Comparison of ENCODE assay signal across 1 cellular context in genomic region chr17:19003966-19004600, GRCh38.
TF ChIP-seq lines count a peak whose summit lies in the region.

No MANE protein-coding gene starts in this region.

TF ChIP-seq in HEK293, 187 proteins besides CTCF, POLR2A, EP300 and RAD21 (continued from another document and continues in another):
- TF ChIP-seq ZNF449 (tag by site-specific recombination; IDR thresholded peaks at IDR 0.05) = no peak
- TF ChIP-seq EGR2 (tag by site-specific recombination; IDR thresholded peaks at IDR 0.05; ENCODE audit: low read depth) = 0 out of 2 replicates have a peak, but pooled peaks have one; percentile 19
- no peak for TF ChIP-seq ZNF544 (tag by site-specific recombination; IDR thresholded peaks at IDR 0.05)
- no peak for TF ChIP-seq ZNF112 (tag by site-specific recombination; IDR thresholded peaks at IDR 0.05)
- TF ChIP-seq ZNF660 (tag by site-specific recombination; IDR thresholded peaks at IDR 0.05) = no peak
- no peak for TF ChIP-seq ZNF707 (tag by site-specific recombination; IDR thresholded peaks at IDR 0.05)
- TF ChIP-seq ZNF16 (tag by site-specific recombination; IDR thresholded peaks at IDR 0.05; ENCODE audit: low read depth) = no peak
- no peak for TF ChIP-seq ZNF239 (tag by site-specific recombination; IDR thresholded peaks at IDR 0.05)
- TF ChIP-seq ZNF677 (tag by site-specific recombination; IDR thresholded peaks at IDR 0.05) = no peak
- no peak for TF ChIP-seq GLI2 (tag by site-specific recombination; IDR thresholded peaks at IDR 0.05; ENCODE audit: borderline replicate concordance, low read depth)
- no peak for TF ChIP-seq OSR2 (tag by site-specific recombination; IDR thresholded peaks at IDR 0.05)
- TF ChIP-seq ZNF121 (tag by site-specific recombination; IDR thresholded peaks at IDR 0.05) = no peak
- TF ChIP-seq REST (tag by site-specific recombination; IDR thresholded peaks at IDR 0.05) = no peak
- no peak for TF ChIP-seq ZNF843 (tag by site-specific recombination; IDR thresholded peaks at IDR 0.05)
- no peak for TF ChIP-seq ZBTB49 (tag by site-specific recombination; IDR thresholded peaks at IDR 0.05; ENCODE audit: low read depth)
- no peak for TF ChIP-seq ZBTB1 (tag by site-specific recombination; IDR thresholded peaks at IDR 0.05)
- peak; percentile 58 for TF ChIP-seq ZBTB26 (tag by site-specific recombination; optimal IDR thresholded peaks at IDR 0.05)
- 0 out of 2 replicates have a peak, but pooled peaks have one; percentile 19 for TF ChIP-seq SP2 (tag by site-specific recombination; IDR thresholded peaks at IDR 0.05)
- TF ChIP-seq ZNF140 (tag by site-specific recombination; IDR thresholded peaks at IDR 0.05) = no peak
- TF ChIP-seq ZNF488 (tag by site-specific recombination; IDR thresholded peaks at IDR 0.05) = no peak
- TF ChIP-seq ZNF596 (tag by site-specific recombination; IDR thresholded peaks at IDR 0.05) = no peak
- no peak for TF ChIP-seq SALL2 (tag by site-specific recombination; IDR thresholded peaks at IDR 0.05; ENCODE audit: borderline replicate concordance)
- TF ChIP-seq ZNF624 (tag by site-specific recombination; IDR thresholded peaks at IDR 0.05) = no peak
- TF ChIP-seq ZBTB17 (tag by site-specific recombination; IDR thresholded peaks at IDR 0.05) = 0 out of 2 replicates have a peak, but pooled peaks have one; percentile 20
- TF ChIP-seq ZNF202 (tag by site-specific recombination; IDR thresholded peaks at IDR 0.05; ENCODE audit: borderline replicate concordance) = no peak
- no peak for TF ChIP-seq ZNF629 (tag by site-specific recombination; IDR thresholded peaks at IDR 0.05)
- TF ChIP-seq ZFHX2 (tag by site-specific recombination; conservative IDR thresholded peaks at IDR 0.05) = peak; percentile 36
- TF ChIP-seq ZNF394 (tag by site-specific recombination; IDR thresholded peaks at IDR 0.05; ENCODE audit: borderline replicate concordance) = peak; percentile 67; the same call in 1 of the 2 replicates
- 0 out of 2 replicates have a peak, but pooled peaks have one; percentile 7 for TF ChIP-seq ZNF513 (tag by site-specific recombination; IDR thresholded peaks at IDR 0.05)
- no peak for TF ChIP-seq ZNF548 (tag by site-specific recombination; IDR thresholded peaks at IDR 0.05)
- no peak for TF ChIP-seq ZFP41 (tag by site-specific recombination; IDR thresholded peaks at IDR 0.05; ENCODE audit: borderline replicate concordance)
- TF ChIP-seq ZNF311 (tag by site-specific recombination; IDR thresholded peaks at IDR 0.05; ENCODE audit: borderline replicate concordance) = no peak
- no peak for TF ChIP-seq ZNF146 (tag by site-specific recombination; IDR thresholded peaks at IDR 0.05)
- no peak for TF ChIP-seq ZSCAN18 (tag by site-specific recombination; IDR thresholded peaks at IDR 0.05)
- TF ChIP-seq ZNF24 (tag by site-specific recombination; IDR thresholded peaks at IDR 0.05) = no peak
- TF ChIP-seq RBAK (tag by site-specific recombination; IDR thresholded peaks at IDR 0.05) = no peak
- TF ChIP-seq KLF17 (tag by site-specific recombination; IDR thresholded peaks at IDR 0.05) = 0 out of 2 replicates have a peak, but pooled peaks have one; percentile 47
- no peak for TF ChIP-seq ZNF221 (tag by site-specific recombination; IDR thresholded peaks at IDR 0.05; ENCODE audit: borderline replicate concordance)
- TF ChIP-seq ZNF423 (tag by site-specific recombination; IDR thresholded peaks at IDR 0.05) = no peak
- peak; percentile 16 for TF ChIP-seq PATZ1 (tag by site-specific recombination; IDR thresholded peaks at IDR 0.05)
- TF ChIP-seq KLF16 (tag by site-specific recombination; IDR thresholded peaks at IDR 0.05) = no peak
- no peak for TF ChIP-seq KLF7 (tag by site-specific recombination; IDR thresholded peaks at IDR 0.05; ENCODE audit: borderline replicate concordance)
- no peak for TF ChIP-seq ZNF510 (tag by site-specific recombination; IDR thresholded peaks at IDR 0.05; ENCODE audit: insufficient replicate concordance)
- TF ChIP-seq ZSCAN4 (tag by site-specific recombination; IDR thresholded peaks at IDR 0.05) = no peak
- no peak for TF ChIP-seq ZNF768 (tag by site-specific recombination; IDR thresholded peaks at IDR 0.05)
- no peak for TF ChIP-seq ELK4 (IDR thresholded peaks at IDR 0.05; ENCODE audit: borderline replicate concordance, low read depth, low read length)
- TF ChIP-seq SCRT2 (tag by site-specific recombination; IDR thresholded peaks at IDR 0.05) = peak; percentile 74
